In genomic region chr19:36115453-36116343, GRCh38 we compare ENCODE assay signal across 8 cellular contexts. TPM values are rescaled to one million over a fixed set of nuclear protein-coding genes. Genes with fewer than 3 reads are reported as not detected.
DNase-seq lines count a peak whose midpoint lies in the region; ATAC-seq and TF ChIP-seq lines count a peak whose summit lies in the region.

TBCB (plus strand) TSS chr19:36115468; CDS start chr19:36115561, 93 bp downstream.

- TF ChIP-seq CTCF in Caco-2 (IDR thresholded peaks at IDR 0.05; ENCODE audit: insufficient read depth in 1 of 2, low read depth in 1 of 2, low read length in 1 of 2, severe bottlenecking in 1 of 2, unreplicated experiment in 1 of 2) = no peak

- peak; percentile 1 for ATAC-seq in GM21576 (IDR thresholded peaks at IDR 0.05; ENCODE audit: unreplicated experiment)

- POLR2A ChIA-PET in Caco-2 (lab: Charles Lee) = interaction anchor here (0.7 to 1.9 kb wide), 9 partner anchors 9 to 468 kb away, joined by 3 to 13 read pairs (median 4); partner anchors contain the start of genes ALKBH6, COX6B1, THAP8 and ZNF146

- peaks cover 9% of the 10 kb centered on the region; the same call in 1 of the 2 replicates for H3K36me3 ChIP-seq in Caco-2 (ENCODE audit: control insufficient read depth, insufficient read depth, low read length)

- H3K27ac Mint-ChIP-seq in Caco-2 (ENCODE audit: unreplicated experiment) = peak within 1 kb of the TSS; percentile 96

- H3K4me1 Mint-ChIP-seq in Caco-2 (ENCODE audit: low read depth, unreplicated experiment) = peaks cover 36% of the 10 kb centered on the region

- no peaks in the 10 kb centered on the region for H3K9me3 Mint-ChIP-seq in Caco-2 (ENCODE audit: unreplicated experiment)

- intact Hi-C loops in Caco-2 (cut with micrococcal nuclease; ENCODE audit: unreplicated experiment) = loop anchor here (1.0 to 2.0 kb wide), 5 partner anchors 12 to 184 kb away; partner anchors contain the start of genes ALKBH6, THAP8 and WDR62

- TSS peak; percentile 51 for BruUV-seq in Caco-2 (replicated peaks; lab: Mats Ljungman, UMichigan)

- no peaks in the 10 kb centered on the region for H3K9me3 ChIP-seq in Caco-2

- H3K4me3 Mint-ChIP-seq in Caco-2 (ENCODE audit: unreplicated experiment) = peak within 1 kb of the TSS; percentile 92

- DNase-seq in Caco-2 (no peak), NCI-H146 (lab: John Stamatoyannopoulos, UW) (peak; percentile 86), mucosa of gallbladder (ENCODE audit: low spot score) (no peak), cerebellar cortex (ENCODE audit: low spot score) (no peak)
- peak; percentile 93 to 95 for DNase-seq in activated CD4-positive, alpha-beta T cell treated with anti-CD3 and anti-CD28 coated beads, Interleukin-2, amount 50 U/mL, for 48 hours
- DNase-seq in effector CD8-positive, alpha-beta T cell (lab: John Stamatoyannopoulos, UW) = peak; percentile 90
- peak; percentile 83 to 86 for DNase-seq in stimulated activated CD8-positive, alpha-beta memory T cell treated with anti-CD3 and anti-CD28 coated beads, Interleukin-7, amount 100 ng/mL, for 4 hours (ENCODE audit: low read depth in 2 of 2)

- peaks cover 71% of the 10 kb centered on the region for H3K36me3 Mint-ChIP-seq in Caco-2 (ENCODE audit: insufficient read depth, unreplicated experiment)

- no peaks in the 10 kb centered on the region for H3K27me3 ChIP-seq in Caco-2 (replicated peaks; ENCODE audit: control insufficient read depth, insufficient read depth, low read length)

- CTCF ChIA-PET in Caco-2 (lab: Charles Lee) = interaction anchor here (1.0 to 2.2 kb wide), 3 partner anchors 12 to 60 kb away, joined by 3 to 27 read pairs (median 3); no protein-coding TSS in a partner anchor

- H3K27me3 Mint-ChIP-seq in Caco-2 (ENCODE audit: insufficient read depth, unreplicated experiment) = no peaks in the 10 kb centered on the region

- peaks cover 16% of the 10 kb centered on the region; the same call in 1 of the 2 replicates for H3K4me1 ChIP-seq in Caco-2

- peak within 1 kb of the TSS; percentile 92 for H3K4me3 ChIP-seq in Caco-2 (ENCODE audit: low read depth, low read length)

RNA-seq across cellular contexts. Expression of gene TBCB, which starts in this region (rescaled TPM):
- total RNA-seq in Caco-2 (2022) (173 and 191 TPM in 2 replicates), mucosa of gallbladder (132 TPM)

Comparison
In these comparisons a context has a peak if more than half of its experiments do, and no peak if none do; other contexts are left out.
1. DNase-seq: peak in NCI-H146 (single experiment), activated CD4-positive, alpha-beta T cell treated with anti-CD3 and anti-CD28 coated beads, Interleukin-2, amount 50 U/mL, for 48 hours (2 of 2), effector CD8-positive, alpha-beta T cell (single experiment) and stimulated activated CD8-positive, alpha-beta memory T cell treated with anti-CD3 and anti-CD28 coated beads, Interleukin-7, amount 100 ng/mL, for 4 hours (2 of 2); none in Caco-2 (0 of 2), mucosa of gallbladder (single experiment) and cerebellar cortex (single experiment).